In the genomic region with DNA sequence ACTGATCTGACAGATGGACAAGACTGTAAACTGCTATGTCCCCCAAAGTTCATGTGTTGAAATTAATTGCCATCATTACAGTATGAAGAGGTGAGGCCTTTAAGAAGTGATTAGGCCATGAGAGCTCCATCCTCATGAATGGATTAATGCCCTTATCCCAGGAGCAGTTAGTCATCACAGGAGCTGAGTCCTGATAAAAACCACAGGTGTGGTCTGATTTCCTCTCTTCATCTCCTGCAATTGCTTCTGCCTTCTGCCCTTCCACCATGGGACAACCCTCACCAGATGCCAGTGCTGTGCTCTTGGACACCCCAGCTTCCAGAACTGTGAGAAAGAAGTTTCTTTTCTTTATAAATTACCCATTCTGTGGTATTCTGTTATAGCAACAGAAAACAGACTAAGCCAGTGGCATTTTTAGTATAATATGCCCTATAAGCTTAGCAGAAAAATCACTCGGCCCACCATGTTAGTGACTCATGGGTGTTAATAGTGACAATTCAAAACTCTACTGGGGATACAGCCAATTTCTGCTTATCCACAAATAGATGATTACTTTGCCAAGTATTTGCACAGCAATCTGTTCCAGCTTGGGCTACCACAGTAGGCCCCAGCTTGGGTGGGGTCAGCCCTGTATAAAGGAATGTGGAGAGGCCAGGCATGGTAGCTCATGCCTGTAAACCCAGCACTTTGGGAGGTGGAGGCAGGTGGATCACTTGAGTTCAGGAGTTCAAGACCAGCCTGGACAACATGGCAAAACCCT, we compare ENCODE assay signal across 16 cellular contexts.
DNase-seq lines count a peak whose midpoint lies in the region; ATAC-seq and TF ChIP-seq lines count a peak whose summit lies in the region.
"Had no signal": no experiment of that assay in that cellular context is flagged by ENCODE, and none has a peak within 500 bp of the region (broad histone marks: within the 10 kb centered on the region; RNA-seq: fewer than 3 reads in every experiment).

No MANE protein-coding gene starts in this region.

- no peaks in the 10 kb centered on the region for H3K36me3 ChIP-seq in IMR-90 (ENCODE audit: control insufficient read depth, insufficient read depth, low read length)
- no peaks in the 10 kb centered on the region for H3K36me3 ChIP-seq in brain microvascular endothelial cell (replicated peaks)

- H3K27me3 ChIP-seq in IMR-90 (ENCODE audit: control insufficient read depth, insufficient read depth, low read length), result peaks cover 13% of the 10 kb centered on the region
- no peaks in the 10 kb centered on the region for H3K27me3 ChIP-seq in brain microvascular endothelial cell (replicated peaks)
- H3K27me3 ChIP-seq: testis had no signal

- no peak overlapping the region for H3K9ac ChIP-seq in IMR-90 (ENCODE audit: low read depth, low read length)

- no peak overlapping the region for H3K27ac ChIP-seq in IMR-90 (ENCODE audit: insufficient read depth, low read length)
- no peak overlapping the region for H3K27ac ChIP-seq in brain microvascular endothelial cell
- H3K27ac ChIP-seq: testis had no signal

- POLR2A ChIA-PET in IMR-90 (lab: Charles Lee; ENCODE audit: unreplicated experiment), result no interaction called here

- H3K56ac ChIP-seq in IMR-90 (ENCODE audit: extremely low read depth, insufficient read depth, low read length), result no peak overlapping the region

- in situ Hi-C loops in IMR-90 (cut with MboI; ENCODE audit: low sequenced_read_pairs) (no loop called here), brain microvascular endothelial cell (cut with HindIII; ENCODE audit: low pct_ligation_motif_present, low sequenced_read_pairs) (no loop called here)

- H3K4me1 Mint-ChIP-seq in stimulated activated naive B cell treated with anti-CD40 and anti-IgM and Interleukin-4, amounts not matched to agents 10 μg/mL and 1 μg/mL and 100 μg/mL, for 72 hours, result peaks cover 5 to 7% of the 10 kb centered on the region in 2 donors

- dilution Hi-C loops in IMR-90 (cut with HindIII; ENCODE audit: low sequenced_read_pairs, unreplicated experiment), result no loop called here

- no peaks in the 10 kb centered on the region for H3K79me1 ChIP-seq in IMR-90 (ENCODE audit: low read depth in 1 of 2, low read length in 2 of 2)

- H3K4me3 ChIP-seq in AG10803 (ENCODE audit: low read length) (no peak overlapping the region), IMR-90 (ENCODE audit: insufficient read depth, low read depth, low read length) (no peak overlapping the region), brain microvascular endothelial cell (ENCODE audit: low read depth, low read length) (no peak overlapping the region)
- H3K4me3 ChIP-seq: testis had no signal

- H2BK20ac ChIP-seq in IMR-90 (ENCODE audit: low read depth, low read length), result peak overlapping the region; percentile 14; the same call in 1 of the 2 replicates

- no peak overlapping the region for H3K27ac Mint-ChIP-seq in stimulated activated naive B cell treated with anti-CD40 and anti-IgM and Interleukin-4, amounts not matched to agents 10 μg/mL and 1 μg/mL and 100 μg/mL, for 72 hours
- H3K27ac Mint-ChIP-seq: activated CD8-positive, alpha-beta T cell treated with anti-CD3 and anti-CD28 coated beads for 36 hours; activated naive CD8-positive, alpha-beta T cell treated with anti-CD3 and anti-CD28 coated beads, Interleukin-2, amount 50 U/mL, for 24 hours; effector memory CD8-positive, alpha-beta T cell had no signal

- H4K20me1 ChIP-seq in IMR-90 (ENCODE audit: insufficient read depth, low read length), result no peaks in the 10 kb centered on the region

- H2AK5ac ChIP-seq in IMR-90 (ENCODE audit: low read depth, low read length), result no peak overlapping the region

- no peak overlapping the region for H2BK15ac ChIP-seq in IMR-90 (ENCODE audit: low read depth, low read length)

- no TSS peak for BruUV-seq in IMR-90 (replicated peaks; lab: Mats Ljungman, UMichigan)

- no peak overlapping the region for H3K4me2 ChIP-seq in IMR-90 (ENCODE audit: low read depth, low read length)

- no peaks in the 10 kb centered on the region for H3K9me3 Mint-ChIP-seq in stimulated activated naive B cell treated with anti-CD40 and anti-IgM and Interleukin-4, amounts not matched to agents 10 μg/mL and 1 μg/mL and 100 μg/mL, for 72 hours
- H3K9me3 Mint-ChIP-seq: activated CD8-positive, alpha-beta T cell treated with anti-CD3 and anti-CD28 coated beads for 36 hours; activated naive CD8-positive, alpha-beta T cell treated with anti-CD3 and anti-CD28 coated beads, Interleukin-2, amount 50 U/mL, for 24 hours; effector memory CD8-positive, alpha-beta T cell had no signal

- H2AK9ac ChIP-seq in IMR-90 (replicated peaks; ENCODE audit: low read depth, low read length, poor library complexity), result no peak overlapping the region

- no peaks in the 10 kb centered on the region for H3K9me1 ChIP-seq in IMR-90 (ENCODE audit: insufficient read depth, low read length)

- no peak overlapping the region for H3K4ac ChIP-seq in IMR-90 (ENCODE audit: low read depth, low read length)

- no peak overlapping the region for H2BK120ac ChIP-seq in IMR-90 (ENCODE audit: low read depth, low read length)

- H2AFZ ChIP-seq in IMR-90 (replicated peaks; ENCODE audit: low read length, poor library complexity), result no peak overlapping the region

- H3K4me1 ChIP-seq in IMR-90 (ENCODE audit: control insufficient read depth, insufficient read depth, low read length), result peaks cover 3% of the 10 kb centered on the region; the same call in 1 of the 2 replicates
- H3K4me1 ChIP-seq: testis had no signal

- H3K18ac ChIP-seq in IMR-90 (ENCODE audit: low read depth, low read length), result no peak overlapping the region

- no peak overlapping the region for H4K8ac ChIP-seq in IMR-90 (ENCODE audit: low read depth in 2 of 2, low read length in 2 of 2)

- no peak for TF ChIP-seq RAD21 in IMR-90 (IDR thresholded peaks at IDR 0.05; ENCODE audit: low read length)

- no CpG with 5 or more reads among the region's 1 CpG for WGBS in IMR-90 (ENCODE audit: extremely low coverage in 2 of 2, insufficient read length in 1 of 2), 2 experiments

- peak overlapping the region; percentile 62 for H2BK5ac ChIP-seq in IMR-90 (ENCODE audit: low read depth, low read length, poor library complexity, severe bottlenecking)

- no peak overlapping the region for H4K91ac ChIP-seq in IMR-90 (ENCODE audit: insufficient read depth, low read depth, low read length)

- H3K27me3 Mint-ChIP-seq in stimulated activated naive B cell treated with anti-CD40 and anti-IgM and Interleukin-4, amounts not matched to agents 10 μg/mL and 1 μg/mL and 100 μg/mL, for 72 hours, result peaks cover 0 to 6% of the 10 kb centered on the region in 2 donors
- H3K27me3 Mint-ChIP-seq: activated CD8-positive, alpha-beta T cell treated with anti-CD3 and anti-CD28 coated beads for 36 hours; CD4-positive, alpha-beta memory T cell had no signal

- TF ChIP-seq CTCF in AG10803 (conservative IDR thresholded peaks at IDR 0.05; ENCODE audit: low read length) (no peak), IMR-90 (conservative IDR thresholded peaks at IDR 0.05; ENCODE audit: low read depth, low read length) (no peak), brain microvascular endothelial cell (IDR thresholded peaks at IDR 0.05; ENCODE audit: low read depth, low read length, missing control alignments) (no peak)

- no peak overlapping the region for H3K23ac ChIP-seq in IMR-90 (ENCODE audit: low read depth, low read length)

- ATAC-seq in IMR-90 (ENCODE audit: low read depth) (peak; percentile 93), left colon (peak; percentile 37)
- no peak for ATAC-seq in stimulated activated naive B cell treated with anti-CD40 and anti-IgM and Interleukin-4, amounts not matched to agents 10 μg/mL and 1 μg/mL and 100 μg/mL, for 72 hours (replicated peaks)
- ATAC-seq: activated CD8-positive, alpha-beta T cell treated with anti-CD3 and anti-CD28 coated beads for 36 hours; activated naive CD8-positive, alpha-beta T cell treated with anti-CD3 and anti-CD28 coated beads, Interleukin-2, amount 50 U/mL, for 24 hours; effector memory CD8-positive, alpha-beta T cell had no signal

- TF ChIP-seq POLR2A in IMR-90 (IDR thresholded peaks at IDR 0.05; ENCODE audit: low read depth, low read length), result no peak

- intact Hi-C loops in IMR-90 (cut with micrococcal nuclease) (no loop called here), left colon (cut with DNase I, micrococcal nuclease) (no loop called here)

- no peak overlapping the region for H3K14ac ChIP-seq in IMR-90 (replicated peaks; ENCODE audit: low read depth, low read length)

- DNase-seq in AG10803 (ENCODE audit: low read depth) (peak; percentile 96), IMR-90 (peak; percentile 81), brain microvascular endothelial cell (peak; percentile 70), left colon (no peak), nucleus accumbens (lab: John Stamatoyannopoulos, UW) (no peak)
- DNase-seq in stimulated activated naive B cell treated with anti-CD40 and anti-IgM and Interleukin-4, amounts not matched to agents 10 μg/mL and 1 μg/mL and 100 μg/mL, for 72 hours, result no peak
- no peak for DNase-seq in activated CD8-positive, alpha-beta memory T cell treated with anti-CD3 and anti-CD28 coated beads, Interleukin-2, amount 50 U/mL, for 4 hours
- no peak for DNase-seq in activated CD4-positive, alpha-beta T cell treated with anti-CD3 and anti-CD28 coated beads, Interleukin-2, amount 50 U/mL, for 48 hours
- DNase-seq: activated CD8-positive, alpha-beta T cell treated with anti-CD3 and anti-CD28 coated beads for 36 hours; activated naive CD8-positive, alpha-beta T cell treated with anti-CD3 and anti-CD28 coated beads, Interleukin-2, amount 50 U/mL, for 24 hours; CD4-positive, alpha-beta memory T cell; effector memory CD8-positive, alpha-beta T cell; NCI-H82; stimulated activated CD4-positive, alpha-beta T cell treated with anti-CD3 and anti-CD28 coated beads, Interleukin-4, amount 100 ng/mL, for 24 hours; T-helper 1 cell; testis had no signal

- no peak overlapping the region for H3K4me3 Mint-ChIP-seq in stimulated activated naive B cell treated with anti-CD40 and anti-IgM and Interleukin-4, amounts not matched to agents 10 μg/mL and 1 μg/mL and 100 μg/mL, for 72 hours
- H3K4me3 Mint-ChIP-seq: activated CD8-positive, alpha-beta T cell treated with anti-CD3 and anti-CD28 coated beads for 36 hours; activated naive CD8-positive, alpha-beta T cell treated with anti-CD3 and anti-CD28 coated beads, Interleukin-2, amount 50 U/mL, for 24 hours; CD4-positive, alpha-beta memory T cell; effector memory CD8-positive, alpha-beta T cell had no signal

- no peak overlapping the region for H4K5ac ChIP-seq in IMR-90 (ENCODE audit: low read depth, low read length)

- H3K36me3 Mint-ChIP-seq in stimulated activated naive B cell treated with anti-CD40 and anti-IgM and Interleukin-4, amounts not matched to agents 10 μg/mL and 1 μg/mL and 100 μg/mL, for 72 hours, result no peaks in the 10 kb centered on the region

- CTCF ChIA-PET in IMR-90 (lab: Yijun Ruan, JAX), result interaction anchor here (0.5 to 1.0 kb wide), 2 partner anchors 17 to 50 kb away, joined by 3 to 4 read pairs; no protein-coding TSS in a partner anchor

- H3K9me3 ChIP-seq in IMR-90 (ENCODE audit: control insufficient read depth, insufficient read depth, low read length), result no peaks in the 10 kb centered on the region
- H3K9me3 ChIP-seq: testis had no signal

TF ChIP-seq in IMR-90, 13 proteins besides CTCF, POLR2A, EP300 and RAD21 (continues in another document):
- TF ChIP-seq RCOR1 (IDR thresholded peaks at IDR 0.05; ENCODE audit: insufficient replicate concordance, low read length) (no peak), MXI1 (IDR thresholded peaks at IDR 0.05; ENCODE audit: borderline replicate concordance, low read depth, low read length) (no peak), CHD1 (IDR thresholded peaks at IDR 0.05; ENCODE audit: low read depth, low read length) (no peak)

Comparison
In these comparisons a context has a peak if more than half of its experiments do, and no peak if none do; other contexts are left out.
1. DNase-seq: peak in AG10803 (single experiment), IMR-90 (single experiment) and brain microvascular endothelial cell (single experiment); none in left colon (0 of 2), nucleus accumbens (0 of 56), stimulated activated naive B cell treated with anti-CD40 and anti-IgM and Interleukin-4, amounts not matched to agents 10 μg/mL and 1 μg/mL and 100 μg/mL, for 72 hours (single experiment), activated CD8-positive, alpha-beta memory T cell treated with anti-CD3 and anti-CD28 coated beads, Interleukin-2, amount 50 U/mL, for 4 hours (single experiment) and activated CD4-positive, alpha-beta T cell treated with anti-CD3 and anti-CD28 coated beads, Interleukin-2, amount 50 U/mL, for 48 hours (0 of 2).
2. ATAC-seq: peak in IMR-90 (single experiment) and left colon (single experiment); none in stimulated activated naive B cell treated with anti-CD40 and anti-IgM and Interleukin-4, amounts not matched to agents 10 μg/mL and 1 μg/mL and 100 μg/mL, for 72 hours (0 of 2).